ENCODE assay signal across 12 cellular contexts in genomic region chr16:20762404-20763123, GRCh38. TPM values are rescaled to one million over a fixed set of nuclear protein-coding genes. Genes with fewer than 3 reads are reported as not detected.
DNase-seq lines count a peak whose midpoint lies in the region; TF ChIP-seq lines count a peak whose summit lies in the region.
"Had no signal": no experiment of that assay in that cellular context is flagged by ENCODE, and none has a peak within 500 bp of the region (broad histone marks: within the 10 kb centered on the region; RNA-seq: fewer than 3 reads in every experiment).

No MANE protein-coding gene starts in this region.

- H3K4me1 ChIP-seq in endodermal cell (ENCODE audit: control insufficient read depth, insufficient read depth, low read length) = no peaks in the 10 kb centered on the region
- peaks cover 0 to 23% (median 13%) of the 10 kb centered on the region in 6 donors for H3K4me1 ChIP-seq in spleen

- no peaks in the 10 kb centered on the region for H3K9me2 ChIP-seq in SU-DHL-6 (replicated peaks; ENCODE audit: insufficient read depth, low read length)

- DNase-seq in T-helper 2 cell treated with Interferon-gamma antibody and Interleukin-4, amounts not matched to agents 5 μg/mL and 100 μg/mL, for 36 hours (ENCODE audit: low spot score) = no peak
- DNase-seq in T-helper 2 cell (no peak), endodermal cell (no peak), spleen (no peak), T1000 (lab: John Stamatoyannopoulos, UW) (no peak), iPS-NIHi11 (ENCODE audit: low spot score) (no peak)
- no peak for DNase-seq in stimulated activated CD4-positive, alpha-beta T cell treated with anti-CD3 and anti-CD28 coated beads, Interleukin-2, amount 100 ng/mL, for 48 hours
- DNase-seq: DMS53, hypothalamus, NCI-H1092, retina had no signal

- H4K20me1 ChIP-seq in SU-DHL-6 (ENCODE audit: low read depth, low read length) = no peaks in the 10 kb centered on the region

- no peaks in the 10 kb centered on the region for H3K27me3 Mint-ChIP-seq in T-helper 2 cell treated with Interferon-gamma antibody and Interleukin-4, amounts not matched to agents 5 μg/mL and 100 μg/mL, for 36 hours (ENCODE audit: low read depth)
- H3K27me3 Mint-ChIP-seq in endodermal cell (ENCODE audit: insufficient read depth) = peaks cover 4% of the 10 kb centered on the region

- peak overlapping the region; percentile 91 for H3K4me3 Mint-ChIP-seq in T-helper 2 cell treated with Interferon-gamma antibody and Interleukin-4, amounts not matched to agents 5 μg/mL and 100 μg/mL, for 36 hours
- H3K4me3 Mint-ChIP-seq in endodermal cell = no peak overlapping the region

- H3K4me1 Mint-ChIP-seq in T-helper 2 cell treated with Interferon-gamma antibody and Interleukin-4, amounts not matched to agents 5 μg/mL and 100 μg/mL, for 36 hours (ENCODE audit: low read depth) = peaks cover 16% of the 10 kb centered on the region
- H3K4me1 Mint-ChIP-seq in endodermal cell = peaks cover 6% of the 10 kb centered on the region

- no peaks in the 10 kb centered on the region for H3K79me2 ChIP-seq in SU-DHL-6 (ENCODE audit: insufficient read depth, low read length)

- H3K9ac ChIP-seq in SU-DHL-6 (ENCODE audit: low read length) (no peak overlapping the region), endodermal cell (ENCODE audit: extremely low read depth, low read length, poor library complexity, severe bottlenecking) (no peak overlapping the region)

- no peak overlapping the region for H2AFZ ChIP-seq in SU-DHL-6 (ENCODE audit: low read depth, low read length, severe bottlenecking)

- peaks cover 11% of the 10 kb centered on the region for H3K9me3 Mint-ChIP-seq in T-helper 2 cell treated with Interferon-gamma antibody and Interleukin-4, amounts not matched to agents 5 μg/mL and 100 μg/mL, for 36 hours
- H3K9me3 Mint-ChIP-seq in endodermal cell = peaks cover 18% of the 10 kb centered on the region

- H3K27me3 ChIP-seq in SU-DHL-6 (ENCODE audit: low read length) (no peaks in the 10 kb centered on the region), endodermal cell (ENCODE audit: control insufficient read depth, insufficient read depth, low read length, poor library complexity, severe bottlenecking) (no peaks in the 10 kb centered on the region), spleen (replicated peaks in 1 of 7) (no peaks in the 10 kb centered on the region)

- TF ChIP-seq CTCF in SU-DHL-6 (IDR thresholded peaks at IDR 0.05; ENCODE audit: insufficient read depth, low read length, poor library complexity, severe bottlenecking) = no peak
- TF ChIP-seq CTCF in endodermal cell (conservative IDR thresholded peaks at IDR 0.05) = no peak
- no peak for TF ChIP-seq CTCF in spleen (IDR thresholded peaks at IDR 0.05 in 8 of 11, conservative IDR thresholded peaks at IDR 0.05 in 3 of 11)

- H3K36me3 Mint-ChIP-seq in T-helper 2 cell treated with Interferon-gamma antibody and Interleukin-4, amounts not matched to agents 5 μg/mL and 100 μg/mL, for 36 hours (ENCODE audit: low read depth) = peaks cover 9% of the 10 kb centered on the region
- no peaks in the 10 kb centered on the region for H3K36me3 Mint-ChIP-seq in endodermal cell (ENCODE audit: low read depth)

- H3K27ac Mint-ChIP-seq in T-helper 2 cell treated with Interferon-gamma antibody and Interleukin-4, amounts not matched to agents 5 μg/mL and 100 μg/mL, for 36 hours = peak overlapping the region; percentile 93
- no peak overlapping the region for H3K27ac Mint-ChIP-seq in endodermal cell

- 90% methylated on average over 1 of the region's 3 CpGs; no CpG with 5 or more reads in 1 of the 2 experiments for WGBS in endodermal cell (ENCODE audit: insufficient coverage in 1 of 2, insufficient read length in 1 of 2), 2 experiments
- WGBS in spleen, 5 donors = 88 to 96% (median 92%) methylated on average over 3 of the region's 3 CpGs

- no peaks in the 10 kb centered on the region for H3K9me3 ChIP-seq in SU-DHL-6 (ENCODE audit: insufficient read depth, low read length)
- H3K9me3 ChIP-seq in endodermal cell (ENCODE audit: control insufficient read depth, low read length) = peaks cover 6% of the 10 kb centered on the region
- peaks cover 0 to 14% (median 0%) of the 10 kb centered on the region in 8 donors for H3K9me3 ChIP-seq in spleen

- no peak for TF ChIP-seq POLR2A in spleen (IDR thresholded peaks at IDR 0.05)

- no peak overlapping the region for H3K27ac ChIP-seq in SU-DHL-6 (ENCODE audit: low read depth, low read length)
- H3K27ac ChIP-seq in endodermal cell (ENCODE audit: low read depth, low read length) = no peak overlapping the region
- H3K27ac ChIP-seq in spleen = peak overlapping the region in 6 of 8 donors; percentile 72 to 87 (median 82)

- H3K36me3 ChIP-seq in SU-DHL-6 (ENCODE audit: low read length) = no peaks in the 10 kb centered on the region
- H3K36me3 ChIP-seq in endodermal cell (ENCODE audit: control insufficient read depth, insufficient read depth, low read length) = no peaks in the 10 kb centered on the region
- H3K36me3 ChIP-seq in spleen = no peaks in the 10 kb centered on the region

- H3K4me3 ChIP-seq in SU-DHL-6 (ENCODE audit: insufficient read depth, low read length, poor library complexity, severe bottlenecking) (no peak overlapping the region), endodermal cell (ENCODE audit: low read length) (peak overlapping the region; percentile 77), spleen (no peak overlapping the region)

- no peaks in the 10 kb centered on the region for H3F3A ChIP-seq in SU-DHL-6 (ENCODE audit: insufficient read depth)

- intact Hi-C loops in spleen (cut with DNase I; ENCODE audit: low total_unique reads) = no loop called here

- H3K4me2 ChIP-seq in SU-DHL-6 (ENCODE audit: low read depth, low read length, poor library complexity, severe bottlenecking) = peak overlapping the region; percentile 65

RNA-seq across cellular contexts. Expression of gene ACSM3, which starts 1.2 kb away (rescaled TPM):
- 1 to 10 TPM; 1.6 to 1.8 TPM for total RNA-seq in endodermal cell
- 2.1 TPM for polyA plus RNA-seq in endodermal cell (2013, experiment 1 of 2)
- polyA plus RNA-seq in endodermal cell (2013, experiment 2 of 2) = 0.95 TPM
- total RNA-seq in spleen = 1 to 10 TPM; 2.6 to 9.0 (median 4.7) TPM
- polyA plus RNA-seq in spleen = 1 to 10 TPM; 3.0 to 4.2 (median 4.2) TPM

RNA-seq across cellular contexts. Expression of gene THUMPD1, which starts 20.9 kb away (rescaled TPM):
- total RNA-seq in endodermal cell (10 to 100 TPM; 42.3 to 55.8 TPM), spleen (10 to 100 TPM; 33.6 to 63.1 (median 40.3) TPM)
- 42.4 TPM for polyA plus RNA-seq in endodermal cell (2013, experiment 1 of 2)
- polyA plus RNA-seq in endodermal cell (2013, experiment 2 of 2) = 39.2 TPM
- 10 to 100 TPM; 17.1 to 19.9 (median 17.5) TPM for polyA plus RNA-seq in spleen

RNA-seq across cellular contexts. Expression of gene ERI2, which starts 43.7 kb away (rescaled TPM):
- total RNA-seq in endodermal cell (10 to 100 TPM; 18.7 TPM), spleen (10 to 100 TPM in 3 of 7 donors, 1 to 10 TPM in 4; 6.9 to 15.3 (median 8.9) TPM)
- 32.1 TPM for polyA plus RNA-seq in endodermal cell (2013, experiment 1 of 2)
- 31.0 TPM for polyA plus RNA-seq in endodermal cell (2013, experiment 2 of 2)
- 1 to 10 TPM; 2.5 to 5.8 (median 3.8) TPM for polyA plus RNA-seq in spleen

RNA-seq across cellular contexts. Expression of gene REXO5, which starts 43.8 kb away (rescaled TPM):
- 10 to 100 TPM in 1 of 2 donors, 1 to 10 TPM in 1; 4.3 to 10.2 TPM for total RNA-seq in endodermal cell
- 9.3 TPM for polyA plus RNA-seq in endodermal cell (2013, experiment 1 of 2)
- 7.8 TPM for polyA plus RNA-seq in endodermal cell (2013, experiment 2 of 2)
- 1 to 10 TPM; 1.1 to 3.7 (median 1.9) TPM for total RNA-seq in spleen
- 1 to 10 TPM in 1 of 3 donors, under 1 TPM in 2; 0.46 to 1.1 (median 0.90) TPM for polyA plus RNA-seq in spleen

Comparison
In these comparisons a context has a peak if more than half of its experiments do, and no peak if none do; other contexts are left out.
1. H3K27ac ChIP-seq: peak in spleen (6 of 8); none in SU-DHL-6 (single experiment) and endodermal cell (single experiment).